In genomic region chr14:91414475-91415342, GRCh38 we compare ENCODE assay signal across 10 cellular contexts. TPM values are rescaled to one million over a fixed set of nuclear protein-coding genes. Genes with fewer than 3 reads are reported as not detected.
DNase-seq lines count a peak whose midpoint lies in the region; ATAC-seq lines count a peak whose summit lies in the region.
"Had no signal": no experiment of that assay in that cellular context is flagged by ENCODE, and none has a peak within 500 bp of the region (broad histone marks: within the 10 kb centered on the region; RNA-seq: fewer than 3 reads in every experiment).

No MANE protein-coding gene starts in this region.

- peaks cover 63% of the 10 kb centered on the region for H3K4me1 Mint-ChIP-seq in activated CD8-positive, alpha-beta T cell treated with anti-CD3 and anti-CD28 coated beads, Interleukin-2, amount 10 ng/mL, durations not matched to agents 7 days and 5 days (ENCODE audit: low read depth)

- H3K27ac ChIP-seq in stomach smooth muscle (ENCODE audit: low read length) (peak overlapping the region; percentile 46), mesenchymal stem cell (ENCODE audit: low read length, poor library complexity, severe bottlenecking) (no peak overlapping the region)

- H3K27me3 ChIP-seq in stomach smooth muscle (ENCODE audit: control insufficient read depth in 1 of 2, insufficient read depth in 2 of 2, low read length in 2 of 2) (no peaks in the 10 kb centered on the region), mesenchymal stem cell (ENCODE audit: control insufficient read depth in 1 of 2, insufficient read depth in 1 of 2, low read length in 2 of 2) (peaks cover 13 to 78% of the 10 kb centered on the region in 2 experiments)

- H2AK5ac ChIP-seq in mesenchymal stem cell (ENCODE audit: low read length, severe bottlenecking): no peak overlapping the region

- no peak overlapping the region for H3K14ac ChIP-seq in mesenchymal stem cell (ENCODE audit: low read length in 2 of 2)

- peak overlapping the region; percentile 99 for H3K27ac Mint-ChIP-seq in activated CD8-positive, alpha-beta T cell treated with anti-CD3 and anti-CD28 coated beads, Interleukin-2, amount 10 ng/mL, durations not matched to agents 7 days and 5 days

- H3K9me3 ChIP-seq in stomach smooth muscle (ENCODE audit: control insufficient read depth in 2 of 2, low read length in 2 of 2) (no peaks in the 10 kb centered on the region), mesenchymal stem cell (ENCODE audit: control insufficient read depth, low read length) (no peaks in the 10 kb centered on the region)

- H2AFZ ChIP-seq in mesenchymal stem cell (ENCODE audit: low read depth, low read length): no peak overlapping the region

- no peak overlapping the region for H2BK5ac ChIP-seq in mesenchymal stem cell (ENCODE audit: low read depth, low read length, poor library complexity, severe bottlenecking)

- no peak overlapping the region for H4K8ac ChIP-seq in mesenchymal stem cell (ENCODE audit: low read length)

- WGBS in mesenchymal stem cell: 77% methylated on average over 13 of the region's 13 CpGs

- no peak overlapping the region for H4K91ac ChIP-seq in mesenchymal stem cell (ENCODE audit: low read length)

- no peaks in the 10 kb centered on the region for H3K79me1 ChIP-seq in mesenchymal stem cell (replicated peaks; ENCODE audit: low read length, poor library complexity, severe bottlenecking)

- H2BK15ac ChIP-seq in mesenchymal stem cell (ENCODE audit: low read depth, poor library complexity, severe bottlenecking): no peak overlapping the region

- H2BK120ac ChIP-seq in mesenchymal stem cell (ENCODE audit: low read depth, low read length): no peak overlapping the region

- no peak overlapping the region for H2BK12ac ChIP-seq in mesenchymal stem cell (ENCODE audit: low read length in 2 of 2)

- CTCF ChIA-PET in activated CD8-positive, alpha-beta T cell treated with anti-CD3 and anti-CD28 coated beads, Interleukin-2, amount 10 ng/mL, durations not matched to agents 7 days and 5 days (lab: Charles Lee): interaction anchor here (1.1 to 10.5 kb wide), 8 partner anchors 13 to 92 kb away, joined by 4 to 233 read pairs (median 22); no protein-coding TSS in a partner anchor

- peaks cover 32% of the 10 kb centered on the region for H3K4me1 ChIP-seq in stomach smooth muscle (ENCODE audit: control insufficient read depth, insufficient read depth, low read length)
- H3K4me1 ChIP-seq in mesenchymal stem cell (ENCODE audit: control insufficient read depth, insufficient read depth, low read depth, low read length): peaks cover 21% of the 10 kb centered on the region

- peaks cover 3% of the 10 kb centered on the region for H3K27me3 Mint-ChIP-seq in activated CD8-positive, alpha-beta T cell treated with anti-CD3 and anti-CD28 coated beads, Interleukin-2, amount 10 ng/mL, durations not matched to agents 7 days and 5 days (ENCODE audit: low read depth)

- peak; percentile 58 for DNase-seq in activated CD8-positive, alpha-beta memory T cell treated with anti-CD3 and anti-CD28 coated beads for 24 hours
- DNase-seq in activated CD8-positive, alpha-beta memory T cell treated with anti-CD3 and anti-CD28 coated beads, Interleukin-2, amount 50 U/mL, for 4 hours: no peak
- no peak for DNase-seq in activated CD8-positive, alpha-beta T cell treated with anti-CD3 and anti-CD28 coated beads, Interleukin-2, amount 10 ng/mL, durations not matched to agents 7 days and 5 days
- DNase-seq in left colon (no peak), NCI-H2227 (lab: John Stamatoyannopoulos, UW; ENCODE audit: unreplicated experiment) (no peak), mesenchymal stem cell (no peak)
- DNase-seq: ACHN; effector CD4-positive, alpha-beta T cell had no signal

- no peaks in the 10 kb centered on the region for H3K9me3 Mint-ChIP-seq in activated CD8-positive, alpha-beta T cell treated with anti-CD3 and anti-CD28 coated beads, Interleukin-2, amount 10 ng/mL, durations not matched to agents 7 days and 5 days (ENCODE audit: insufficient read depth)

- intact Hi-C loops in left colon (cut with DNase I, micrococcal nuclease): loop anchor here in 1 of 2 donors (5.0 kb wide), 1 partner anchor 92 kb away; no protein-coding TSS in a partner anchor

- no peak overlapping the region for H3K23ac ChIP-seq in mesenchymal stem cell (ENCODE audit: low read length in 2 of 2)

- peak overlapping the region; percentile 97 for H3K4me3 Mint-ChIP-seq in activated CD8-positive, alpha-beta T cell treated with anti-CD3 and anti-CD28 coated beads, Interleukin-2, amount 10 ng/mL, durations not matched to agents 7 days and 5 days

- no peak overlapping the region for H3K4me2 ChIP-seq in mesenchymal stem cell (ENCODE audit: low read length, poor library complexity, severe bottlenecking)

- H3K9ac ChIP-seq in stomach smooth muscle (ENCODE audit: low read length in 2 of 2): no peak overlapping the region
- no peak overlapping the region for H3K9ac ChIP-seq in mesenchymal stem cell (ENCODE audit: low read length)

- ATAC-seq in activated CD8-positive, alpha-beta T cell treated with anti-CD3 and anti-CD28 coated beads, Interleukin-2, amount 10 ng/mL, durations not matched to agents 7 days and 5 days: no peak
- ATAC-seq in left colon (peak; percentile 14), HG02885 (IDR thresholded peaks at IDR 0.05; ENCODE audit: poor library complexity, unreplicated experiment) (no peak)

- no peak overlapping the region for H3K18ac ChIP-seq in mesenchymal stem cell (ENCODE audit: low read depth in 1 of 2, low read length in 2 of 2)

- H3K4me3 ChIP-seq in stomach smooth muscle (ENCODE audit: low read length in 2 of 2) (peak overlapping the region in 1 of 2 donors; percentile 8), mesenchymal stem cell (ENCODE audit: insufficient read depth in 1 of 2, low read depth in 1 of 2, low read length in 2 of 2) (no peak overlapping the region)

- H3K36me3 Mint-ChIP-seq in activated CD8-positive, alpha-beta T cell treated with anti-CD3 and anti-CD28 coated beads, Interleukin-2, amount 10 ng/mL, durations not matched to agents 7 days and 5 days (ENCODE audit: low read depth): peaks cover 63% of the 10 kb centered on the region

- H3K36me3 ChIP-seq in stomach smooth muscle (ENCODE audit: control insufficient read depth in 2 of 2, insufficient read depth in 2 of 2, low read length in 2 of 2): no peaks in the 10 kb centered on the region
- no peaks in the 10 kb centered on the region for H3K36me3 ChIP-seq in mesenchymal stem cell (ENCODE audit: control insufficient read depth in 1 of 2, insufficient read depth in 2 of 2, low read depth in 1 of 2, low read length in 2 of 2)

- POLR2A ChIA-PET in activated CD8-positive, alpha-beta T cell treated with anti-CD3 and anti-CD28 coated beads, Interleukin-2, amount 10 ng/mL, durations not matched to agents 7 days and 5 days (lab: Charles Lee): interaction anchor here (1.1 to 8.3 kb wide), 15 partner anchors 10 to 186 kb away, joined by 3 to 65 read pairs (median 14); partner anchors contain the start of gene GPR68

- no peak overlapping the region for H3K4ac ChIP-seq in mesenchymal stem cell (ENCODE audit: low read depth in 1 of 2, low read length in 2 of 2)

RNA-seq across cellular contexts. Expression of gene CCDC88C, which starts 2.9 kb away (rescaled TPM):
- total RNA-seq in activated CD8-positive, alpha-beta T cell treated with anti-CD3 and anti-CD28 coated beads, Interleukin-2, amount 10 ng/mL, durations not matched to agents 7 days and 5 days: 100 to 1,000 TPM; 147 to 153 TPM
- total RNA-seq in left colon: 10 to 100 TPM; 52.4 to 65.8 TPM
- polyA plus RNA-seq in mesenchymal stem cell (2013, experiment 1 of 2): 0.25 TPM
- polyA plus RNA-seq in mesenchymal stem cell (2013, experiment 2 of 2): 0.21 TPM
